In the genomic region with DNA sequence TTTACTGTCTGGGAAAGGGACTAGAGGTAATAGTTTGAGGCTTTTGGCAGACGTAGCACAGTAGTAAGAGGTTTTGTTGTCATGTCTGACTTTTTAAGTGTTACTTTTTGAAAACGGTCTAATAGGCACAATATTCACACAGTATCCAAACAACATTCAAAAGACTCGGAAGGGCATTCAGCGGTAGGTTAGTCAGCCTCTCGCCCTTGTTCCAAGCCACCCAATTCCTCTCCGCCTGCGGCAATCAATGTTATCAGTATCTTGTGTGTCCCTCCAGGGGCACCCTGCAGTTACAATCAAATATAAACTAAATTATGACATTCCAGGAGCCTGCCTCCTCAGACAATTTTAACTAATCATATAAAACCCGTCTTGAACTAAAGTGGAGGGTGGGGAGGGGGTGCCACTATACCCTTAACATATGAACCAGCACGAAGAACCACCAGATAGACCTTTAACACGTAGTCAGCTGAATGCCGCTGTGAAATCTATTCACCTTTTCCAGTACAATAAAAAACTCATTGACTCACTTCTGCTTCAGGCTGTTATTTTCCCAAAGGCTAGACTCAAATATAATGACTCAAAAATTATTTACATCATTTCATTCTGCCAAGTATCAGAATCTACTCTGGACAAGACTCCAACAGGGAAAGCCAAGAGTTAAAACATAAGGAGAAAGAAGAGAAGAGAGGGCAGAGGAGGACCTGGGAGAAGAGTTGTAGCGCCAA, we compare ENCODE assay signal across 8 cellular contexts. TPM values are rescaled to one million over a fixed set of nuclear protein-coding genes. Genes with fewer than 3 reads are reported as not detected.
A peak's percentile ranks its signal among the peaks of the same experiment; 100 is the strongest.
DNase-seq lines count a peak whose midpoint lies in the region; ATAC-seq, FAIRE-seq and TF ChIP-seq lines count a peak whose summit lies in the region.

No MANE protein-coding gene starts in this region.

- H3K4me3 Mint-ChIP-seq in activated naive CD4-positive, alpha-beta T cell treated with anti-CD3 and anti-CD28 coated beads for 36 hours, result peak overlapping the region; percentile 88

- TF ChIP-seq EP300 in transverse colon (IDR thresholded peaks at IDR 0.05; ENCODE audit: low read depth), result no peak

- peak overlapping the region; percentile 95 for H3K4me3 ChIP-seq in adipocyte (ENCODE audit: low read length)
- peak overlapping the region; percentile 72 to 79 (median 76) for H3K4me3 ChIP-seq in right lobe of liver
- H3K4me3 ChIP-seq in transverse colon, result peak overlapping the region; percentile 68 to 94 (median 81)

- peak overlapping the region; percentile 87 for H3K9ac ChIP-seq in adipocyte (ENCODE audit: low read length)

- WGBS in right lobe of liver (ENCODE audit: insufficient coverage, low coverage, low lambda C conversion rate, missing lambda C conversion rate), result 7% methylated on average over 12 of the region's 12 CpGs
- WGBS in transverse colon (ENCODE audit: low coverage in 1 of 2), 2 donors, result 2 to 12% methylated on average over 9 to 12 of the region's 12 CpGs

- H3K36me3 ChIP-seq in adipocyte (ENCODE audit: control insufficient read depth, insufficient read depth, low read length, severe bottlenecking), result peaks cover 17% of the 10 kb centered on the region
- H3K36me3 ChIP-seq in right lobe of liver, result peaks cover 0 to 3% (median 0%) of the 10 kb centered on the region in 4 donors
- peaks cover 0 to 3% (median 0%) of the 10 kb centered on the region in 4 donors for H3K36me3 ChIP-seq in transverse colon

- peaks cover 28% of the 10 kb centered on the region for H3K4me1 Mint-ChIP-seq in activated naive CD4-positive, alpha-beta T cell treated with anti-CD3 and anti-CD28 coated beads for 36 hours (ENCODE audit: low read depth)

- TF ChIP-seq CTCF in right lobe of liver (IDR thresholded peaks at IDR 0.05), result no peak
- no peak for TF ChIP-seq CTCF in transverse colon (IDR thresholded peaks at IDR 0.05)

- no peaks in the 10 kb centered on the region for H3K9me3 Mint-ChIP-seq in activated naive CD4-positive, alpha-beta T cell treated with anti-CD3 and anti-CD28 coated beads for 36 hours

- TF ChIP-seq POLR2A in right lobe of liver (IDR thresholded peaks at IDR 0.05) (no peak), transverse colon (IDR thresholded peaks at IDR 0.05) (no peak), GM12892 (IDR thresholded peaks at IDR 0.05; ENCODE audit: low read depth, low read length) (no peak)

- no peak for DNase-seq in activated naive CD4-positive, alpha-beta T cell treated with anti-CD3 and anti-CD28 coated beads for 36 hours
- DNase-seq in activated naive CD4-positive, alpha-beta T cell treated with anti-CD3 and anti-CD28 coated beads, Interleukin-2, amount 50 U/mL, for 16 hours, result no peak
- DNase-seq in adipocyte (ENCODE audit: low read depth) (peak; percentile 36), right lobe of liver (no peak), transverse colon (no peak), GM12892 (ENCODE audit: insufficient read length) (no peak), middle frontal gyrus (ENCODE audit: extremely low spot score, low spot score) (no peak), hippocampal formation (lab: John Stamatoyannopoulos, UW) (no peak)

- in situ Hi-C loops in transverse colon (cut with MboI; ENCODE audit: low pct_ligation_motif_present in 1 of 4, low pct_unique_long_range_greater_than_20kb in 1 of 4, low sequenced_read_pairs in 3 of 4), result loop anchor here in 1 of 4 donors (25.0 kb wide), 2 partner anchors 1139 to 1614 kb away; no protein-coding TSS in a partner anchor

- FAIRE-seq in GM12892 (lab: Jason Lieb, UNC), result no peak

- H3K27me3 Mint-ChIP-seq in activated naive CD4-positive, alpha-beta T cell treated with anti-CD3 and anti-CD28 coated beads for 36 hours (ENCODE audit: low read depth), result peaks cover 9% of the 10 kb centered on the region

- CTCF ChIA-PET in activated naive CD4-positive, alpha-beta T cell treated with anti-CD3 and anti-CD28 coated beads for 36 hours (lab: Charles Lee), result interaction anchor here (1.1 kb wide), 1 partner anchor 9 kb away, joined by 3 read pairs; no protein-coding TSS in a partner anchor

- H3K9me3 ChIP-seq in adipocyte (ENCODE audit: control insufficient read depth, low read length), result no peaks in the 10 kb centered on the region
- no peaks in the 10 kb centered on the region for H3K9me3 ChIP-seq in right lobe of liver
- H3K9me3 ChIP-seq in transverse colon, result no peaks in the 10 kb centered on the region

- peaks cover 1% of the 10 kb centered on the region for H3K36me3 Mint-ChIP-seq in activated naive CD4-positive, alpha-beta T cell treated with anti-CD3 and anti-CD28 coated beads for 36 hours (ENCODE audit: low read depth)

- no peak overlapping the region for H3K27ac Mint-ChIP-seq in activated naive CD4-positive, alpha-beta T cell treated with anti-CD3 and anti-CD28 coated beads for 36 hours

- H3K27me3 ChIP-seq in adipocyte (replicated peaks; ENCODE audit: control insufficient read depth, insufficient read depth, low read length) (no peaks in the 10 kb centered on the region), right lobe of liver (no peaks in the 10 kb centered on the region), transverse colon (no peaks in the 10 kb centered on the region)

- peaks cover 37% of the 10 kb centered on the region for H3K4me1 ChIP-seq in adipocyte (ENCODE audit: control insufficient read depth, insufficient read depth, low read length)
- H3K4me1 ChIP-seq in right lobe of liver, result peaks cover 0 to 26% (median 9%) of the 10 kb centered on the region in 4 donors
- H3K4me1 ChIP-seq in transverse colon, result peaks cover 6 to 48% (median 26%) of the 10 kb centered on the region in 4 donors

- ATAC-seq in right lobe of liver, result no peak

- H3K27ac ChIP-seq in right lobe of liver (peak overlapping the region; percentile 97 to 100 (median 99)), transverse colon (peak overlapping the region; percentile 95 to 99 (median 98))

- intact Hi-C loops in activated naive CD4-positive, alpha-beta T cell treated with anti-CD3 and anti-CD28 coated beads for 36 hours (cut with micrococcal nuclease), result loop anchor here (5.0 to 10.0 kb wide), 7 partner anchors 164 to 1974 kb away; no protein-coding TSS in a partner anchor
- intact Hi-C loops in right lobe of liver (cut with DNase I) (no loop called here), transverse colon (cut with DNase I; ENCODE audit: low total_unique reads) (loop anchor here (5.0 to 10.0 kb wide), 4 partner anchors 1144 to 1646 kb away; partner anchors contain the start of gene BCKDHB)

RNA-seq across cellular contexts. Expression of gene TENT5A, which starts 1.7 kb away (rescaled TPM):
- 1 to 10 TPM in 1 of 2 experiments, under 1 TPM in 1; 0.72 to 1.0 TPM for total RNA-seq in activated naive CD4-positive, alpha-beta T cell treated with anti-CD3 and anti-CD28 coated beads for 36 hours
- 10 to 100 TPM in 2 of 6 experiments, 1 to 10 TPM in 4; 7.7 to 16.9 (median 9.1) TPM for total RNA-seq in right lobe of liver
- total RNA-seq in transverse colon, result 10 to 100 TPM in 3 of 4 donors, 1 to 10 TPM in 1; 5.6 to 42.1 (median 34.2) TPM
- polyA plus RNA-seq in GM12892 (2012; ENCODE audit: missing spikeins), result 0.95 TPM

Comparison
In these comparisons a context has a peak if more than half of its experiments do, and no peak if none do; other contexts are left out.
1. intact Hi-C loops: an anchor here in activated naive CD4-positive, alpha-beta T cell treated with anti-CD3 and anti-CD28 coated beads for 36 hours (5.0 to 10.0 kb wide) and transverse colon (5.0 to 10.0 kb wide); none called in right lobe of liver.